Comparison of ENCODE assay signal across 1 cellular context in the genomic region with DNA sequence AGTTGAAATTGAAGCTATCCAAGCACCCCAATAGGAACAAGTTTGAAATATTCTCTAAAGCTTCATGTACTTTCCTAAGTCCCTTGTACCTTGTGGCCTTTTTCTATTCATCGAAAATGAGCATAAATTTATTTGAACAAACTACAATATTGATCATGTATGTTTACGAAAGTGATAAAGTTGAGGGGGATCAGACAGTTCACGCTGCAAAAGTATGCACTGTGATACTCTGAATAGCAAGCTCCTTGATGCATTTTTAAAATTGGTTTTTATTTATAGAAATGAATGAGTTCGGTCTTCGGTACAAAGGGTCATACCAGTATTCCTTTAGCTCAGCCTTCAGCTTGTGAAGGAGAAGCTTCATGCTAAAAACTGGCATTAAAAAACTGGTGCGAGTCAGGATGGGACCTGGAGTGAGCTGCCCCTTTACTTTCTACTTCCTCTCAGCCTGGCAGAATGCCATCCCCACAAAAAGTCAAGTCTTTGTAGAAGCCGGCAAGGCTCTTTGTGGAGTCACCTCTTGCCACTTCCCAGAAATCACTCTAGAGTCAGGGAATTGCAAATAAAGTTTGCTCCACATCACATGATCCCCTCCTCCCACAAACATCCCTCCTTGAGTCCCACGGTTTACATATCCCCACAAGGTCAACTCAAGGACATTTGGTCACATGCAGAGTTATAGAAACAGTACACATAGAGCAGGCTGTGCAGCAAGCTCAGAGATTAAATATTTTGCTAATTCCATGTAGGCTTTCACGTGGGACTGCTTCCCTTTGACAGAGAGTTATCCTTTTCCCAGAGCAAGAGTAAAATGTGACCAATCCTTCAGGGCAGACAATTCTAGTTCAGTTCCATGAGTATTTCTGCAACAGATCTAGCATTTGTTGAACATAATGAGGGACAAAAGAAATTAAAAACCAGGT.
TF ChIP-seq lines count a peak whose summit lies in the region.

No MANE protein-coding gene starts in this region.

TF ChIP-seq in HepG2, 621 proteins besides CTCF, POLR2A, EP300 and RAD21 (continued from another document and continues in another):
- peak; percentile 60 for TF ChIP-seq PRDM15 (CRISPR knock-in tag; IDR thresholded peaks at IDR 0.05)
- no peak for TF ChIP-seq CERS6 (CRISPR knock-in tag; IDR thresholded peaks at IDR 0.05)
- no peak for TF ChIP-seq MTERF4 (CRISPR knock-in tag; IDR thresholded peaks at IDR 0.05)
- no peak for TF ChIP-seq ZNF430 (CRISPR knock-in tag; IDR thresholded peaks at IDR 0.05)
- no peak for TF ChIP-seq ZBTB42 (CRISPR knock-in tag; IDR thresholded peaks at IDR 0.05)
- TF ChIP-seq ZNF670 (CRISPR knock-in tag; IDR thresholded peaks at IDR 0.05; ENCODE audit: borderline replicate concordance) = 0 out of 2 replicates have a peak, but pooled peaks have one; percentile 35
- TF ChIP-seq SOX5 (CRISPR knock-in tag; IDR thresholded peaks at IDR 0.05; ENCODE audit: borderline replicate concordance) = peak; percentile 98
- TF ChIP-seq, protein P1, sequence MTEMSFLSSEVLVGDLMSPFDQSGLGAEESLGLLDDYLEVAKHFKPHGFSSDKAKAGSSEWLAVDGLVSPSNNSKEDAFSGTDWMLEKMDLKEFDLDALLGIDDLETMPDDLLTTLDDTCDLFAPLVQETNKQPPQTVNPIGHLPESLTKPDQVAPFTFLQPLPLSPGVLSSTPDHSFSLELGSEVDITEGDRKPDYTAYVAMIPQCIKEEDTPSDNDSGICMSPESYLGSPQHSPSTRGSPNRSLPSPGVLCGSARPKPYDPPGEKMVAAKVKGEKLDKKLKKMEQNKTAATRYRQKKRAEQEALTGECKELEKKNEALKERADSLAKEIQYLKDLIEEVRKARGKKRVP (CRISPR knock-in tag; IDR thresholded peaks at IDR 0.05) = peak in 1 of 2 experiments; percentile 85; a peak in 2 of 4 replicates
- TF ChIP-seq SMAD3 (CRISPR knock-in tag; IDR thresholded peaks at IDR 0.05) = peak; percentile 97
- TF ChIP-seq, protein P2, sequence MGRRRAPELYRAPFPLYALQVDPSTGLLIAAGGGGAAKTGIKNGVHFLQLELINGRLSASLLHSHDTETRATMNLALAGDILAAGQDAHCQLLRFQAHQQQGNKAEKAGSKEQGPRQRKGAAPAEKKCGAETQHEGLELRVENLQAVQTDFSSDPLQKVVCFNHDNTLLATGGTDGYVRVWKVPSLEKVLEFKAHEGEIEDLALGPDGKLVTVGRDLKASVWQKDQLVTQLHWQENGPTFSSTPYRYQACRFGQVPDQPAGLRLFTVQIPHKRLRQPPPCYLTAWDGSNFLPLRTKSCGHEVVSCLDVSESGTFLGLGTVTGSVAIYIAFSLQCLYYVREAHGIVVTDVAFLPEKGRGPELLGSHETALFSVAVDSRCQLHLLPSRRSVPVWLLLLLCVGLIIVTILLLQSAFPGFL (CRISPR knock-in tag; IDR thresholded peaks at IDR 0.05) = no peak
- TF ChIP-seq ZFYVE20 (CRISPR knock-in tag; IDR thresholded peaks at IDR 0.05; ENCODE audit: borderline replicate concordance, low read depth) = no peak
- no peak; the same call in 1 of the 2 replicates for TF ChIP-seq SRF (IDR thresholded peaks at IDR 0.05; ENCODE audit: low read depth, low read length)
- TF ChIP-seq BRCA1 (CRISPR knock-in tag; IDR thresholded peaks at IDR 0.05) = no peak
- TF ChIP-seq EEA1 (CRISPR knock-in tag; IDR thresholded peaks at IDR 0.05; ENCODE audit: borderline replicate concordance) = no peak
- peak; percentile 96 for TF ChIP-seq BCL6 (CRISPR knock-in tag; IDR thresholded peaks at IDR 0.05)
- TF ChIP-seq DMAP1 (CRISPR knock-in tag; IDR thresholded peaks at IDR 0.05) = peak; percentile 84
- 0 out of 2 replicates have a peak, but pooled peaks have one; percentile 46 for TF ChIP-seq ZNF841 (CRISPR knock-in tag; IDR thresholded peaks at IDR 0.05; ENCODE audit: borderline replicate concordance)
- no peak for TF ChIP-seq ZFP36L2 (CRISPR knock-in tag; IDR thresholded peaks at IDR 0.05)
- TF ChIP-seq, protein P3, sequence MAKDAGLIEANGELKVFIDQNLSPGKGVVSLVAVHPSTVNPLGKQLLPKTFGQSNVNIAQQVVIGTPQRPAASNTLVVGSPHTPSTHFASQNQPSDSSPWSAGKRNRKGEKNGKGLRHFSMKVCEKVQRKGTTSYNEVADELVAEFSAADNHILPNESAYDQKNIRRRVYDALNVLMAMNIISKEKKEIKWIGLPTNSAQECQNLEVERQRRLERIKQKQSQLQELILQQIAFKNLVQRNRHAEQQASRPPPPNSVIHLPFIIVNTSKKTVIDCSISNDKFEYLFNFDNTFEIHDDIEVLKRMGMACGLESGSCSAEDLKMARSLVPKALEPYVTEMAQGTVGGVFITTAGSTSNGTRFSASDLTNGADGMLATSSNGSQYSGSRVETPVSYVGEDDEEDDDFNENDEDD (CRISPR knock-in tag; IDR thresholded peaks at IDR 0.05; ENCODE audit: borderline replicate concordance) = peak; percentile 70; the same call in 1 of the 2 replicates
- peak; percentile 89 for TF ChIP-seq GFI1 (CRISPR knock-in tag; IDR thresholded peaks at IDR 0.05; ENCODE audit: borderline replicate concordance)
- TF ChIP-seq, protein P4, sequence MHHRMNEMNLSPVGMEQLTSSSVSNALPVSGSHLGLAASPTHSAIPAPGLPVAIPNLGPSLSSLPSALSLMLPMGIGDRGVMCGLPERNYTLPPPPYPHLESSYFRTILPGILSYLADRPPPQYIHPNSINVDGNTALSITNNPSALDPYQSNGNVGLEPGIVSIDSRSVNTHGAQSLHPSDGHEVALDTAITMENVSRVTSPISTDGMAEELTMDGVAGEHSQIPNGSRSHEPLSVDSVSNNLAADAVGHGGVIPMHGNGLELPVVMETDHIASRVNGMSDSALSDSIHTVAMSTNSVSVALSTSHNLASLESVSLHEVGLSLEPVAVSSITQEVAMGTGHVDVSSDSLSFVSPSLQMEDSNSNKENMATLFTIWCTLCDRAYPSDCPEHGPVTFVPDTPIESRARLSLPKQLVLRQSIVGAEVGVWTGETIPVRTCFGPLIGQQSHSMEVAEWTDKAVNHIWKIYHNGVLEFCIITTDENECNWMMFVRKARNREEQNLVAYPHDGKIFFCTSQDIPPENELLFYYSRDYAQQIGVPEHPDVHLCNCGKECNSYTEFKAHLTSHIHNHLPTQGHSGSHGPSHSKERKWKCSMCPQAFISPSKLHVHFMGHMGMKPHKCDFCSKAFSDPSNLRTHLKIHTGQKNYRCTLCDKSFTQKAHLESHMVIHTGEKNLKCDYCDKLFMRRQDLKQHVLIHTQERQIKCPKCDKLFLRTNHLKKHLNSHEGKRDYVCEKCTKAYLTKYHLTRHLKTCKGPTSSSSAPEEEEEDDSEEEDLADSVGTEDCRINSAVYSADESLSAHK (CRISPR knock-in tag; IDR thresholded peaks at IDR 0.05; ENCODE audit: borderline replicate concordance) = no peak
- TF ChIP-seq ZNF713 (CRISPR knock-in tag; IDR thresholded peaks at IDR 0.05) = no peak
- TF ChIP-seq ZBTB40 (IDR thresholded peaks at IDR 0.05) = peak; percentile 63
- peak; percentile 98 for TF ChIP-seq ZBTB40 (CRISPR knock-in tag; IDR thresholded peaks at IDR 0.05)
- no peak; the same call in 1 of the 2 replicates for TF ChIP-seq PRMT3 (CRISPR knock-in tag; IDR thresholded peaks at IDR 0.05; ENCODE audit: borderline replicate concordance, low read depth)
- TF ChIP-seq ERF (CRISPR knock-in tag; IDR thresholded peaks at IDR 0.05) = peak; percentile 89; the same call in 1 of the 2 replicates
